ENCODE assay signal across 1 cellular context in genomic region chr4:167176723-167177367, GRCh38.
TF ChIP-seq lines count a peak whose summit lies in the region.

No MANE protein-coding gene starts in this region.

TF ChIP-seq in GM23338, 12 proteins besides CTCF, POLR2A, EP300 and RAD21 (continued from another document):
- TF ChIP-seq ZNF462 (CRISPR knock-in tag; IDR thresholded peaks at IDR 0.05), result no peak
- TF ChIP-seq ZNF114 (CRISPR knock-in tag; IDR thresholded peaks at IDR 0.05), result no peak
- no peak for TF ChIP-seq ZNF331 (CRISPR knock-in tag; IDR thresholded peaks at IDR 0.05; ENCODE audit: low read depth)
- TF ChIP-seq POLR2AphosphoS5 (IDR thresholded peaks at IDR 0.05; ENCODE audit: low read depth), result no peak
- no peak for TF ChIP-seq REST (IDR thresholded peaks at IDR 0.05; ENCODE audit: unreplicated experiment)
- no peak for TF ChIP-seq JUNB (IDR thresholded peaks at IDR 0.05; ENCODE audit: unreplicated experiment)
- no peak for TF ChIP-seq EZH2 (IDR thresholded peaks at IDR 0.05; ENCODE audit: low read depth, unreplicated experiment)
- TF ChIP-seq EZH2phosphoT487 (IDR thresholded peaks at IDR 0.05; ENCODE audit: unreplicated experiment), result no peak
TF ChIP-seq in GM23338: peak in this region for 0.
